18 cellular contexts compared by ENCODE assay signal in the genomic region with DNA sequence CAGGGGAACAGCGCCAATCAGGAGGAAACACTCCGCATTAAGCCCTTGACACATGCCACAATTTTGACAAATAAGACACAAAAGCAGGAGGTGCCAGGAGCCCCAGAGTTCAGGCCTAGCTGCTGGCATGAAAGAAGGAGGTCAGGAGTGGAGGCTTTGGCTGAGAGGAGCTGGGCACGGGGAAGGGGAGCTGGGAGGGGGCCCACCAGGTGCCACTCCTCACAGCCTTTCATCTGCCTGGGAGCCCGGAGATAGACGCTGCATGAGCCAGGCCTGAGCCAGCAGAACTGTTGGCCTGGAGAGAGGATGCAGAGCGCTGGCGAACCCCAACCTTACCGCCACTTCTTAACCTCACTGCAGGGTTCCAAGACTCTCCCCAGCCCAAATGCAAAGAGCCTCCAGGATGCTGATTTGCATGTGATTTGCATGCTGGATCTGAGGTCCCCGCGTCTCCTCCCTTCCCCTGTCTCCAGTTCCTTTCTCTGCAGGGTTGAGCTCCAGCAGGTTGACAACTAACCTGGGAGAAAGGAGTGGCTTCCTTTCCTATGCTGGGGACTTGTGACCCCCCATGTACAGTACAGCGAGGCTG.
"Had no signal": no experiment of that assay in that cellular context is flagged by ENCODE, and none has a peak within 500 bp of the region (broad histone marks: within the 10 kb centered on the region; RNA-seq: fewer than 3 reads in every experiment).

No MANE protein-coding gene starts in this region.

- H3K4me3 Mint-ChIP-seq: activated CD8-positive, alpha-beta memory T cell treated with anti-CD3 and anti-CD28 coated beads, Interleukin-2, amount 10 ng/mL, durations not matched to agents 7 days and 5 days; activated naive CD8-positive, alpha-beta T cell treated with anti-CD3 and anti-CD28 coated beads, Interleukin-2, amount 50 U/mL, for 24 hours; activated T-cell treated with anti-CD3 and anti-CD28 coated beads, Interleukin-2, amount 50 U/mL, for 24 hours; memory B cell; natural killer cell; T-helper 2 cell treated with Interferon-gamma antibody and Interleukin-4, amounts not matched to agents 5 μg/mL and 100 μg/mL, for 36 hours; type B pancreatic cell had no signal

- FAIRE-seq: frontal cortex, islet of Langerhans had no signal

- H3K9me3 Mint-ChIP-seq: activated naive CD8-positive, alpha-beta T cell treated with anti-CD3 and anti-CD28 coated beads, Interleukin-2, amount 50 U/mL, for 24 hours; activated T-cell treated with anti-CD3 and anti-CD28 coated beads, Interleukin-2, amount 50 U/mL, for 24 hours; memory B cell; natural killer cell; T-helper 2 cell treated with Interferon-gamma antibody and Interleukin-4, amounts not matched to agents 5 μg/mL and 100 μg/mL, for 36 hours; type B pancreatic cell had no signal

- H3K4me1 Mint-ChIP-seq: activated CD8-positive, alpha-beta memory T cell treated with anti-CD3 and anti-CD28 coated beads, Interleukin-2, amount 10 ng/mL, durations not matched to agents 7 days and 5 days; activated naive CD8-positive, alpha-beta T cell treated with anti-CD3 and anti-CD28 coated beads, Interleukin-2, amount 50 U/mL, for 24 hours had no signal

- DNase-seq: activated CD4-positive, alpha-beta T cell treated with anti-CD3 and anti-CD28 coated beads, Interleukin-2, amount 50 U/mL, for 48 hours; activated CD4-positive, CD25-positive, alpha-beta regulatory T cell treated with anti-CD3 and anti-CD28 coated beads, Interleukin-2, amount 50 U/mL, for 72 hours; activated CD8-positive, alpha-beta memory T cell treated with anti-CD3 and anti-CD28 coated beads, Interleukin-2, amount 10 ng/mL, durations not matched to agents 7 days and 5 days; activated gamma-delta T cell; activated naive CD8-positive, alpha-beta T cell treated with anti-CD3 and anti-CD28 coated beads, Interleukin-2, amount 50 U/mL, for 24 hours; activated T-cell treated with anti-CD3 and anti-CD28 coated beads, Interleukin-2, amount 50 U/mL, for 24 hours; colonic mucosa; effector CD4-positive, alpha-beta T cell; heart left ventricle; left lung; natural killer cell; stimulated activated CD4-positive, alpha-beta T cell treated with anti-CD3 and anti-CD28 coated beads, Interleukin-2, amount 100 ng/mL, for 48 hours; stimulated activated naive CD4-positive, alpha-beta T cell treated with Interleukin-2 at 50 U/mL for 16 hours had no signal

- ATAC-seq: activated CD8-positive, alpha-beta memory T cell treated with anti-CD3 and anti-CD28 coated beads, Interleukin-2, amount 10 ng/mL, durations not matched to agents 7 days and 5 days; activated naive CD8-positive, alpha-beta T cell treated with anti-CD3 and anti-CD28 coated beads, Interleukin-2, amount 50 U/mL, for 24 hours; heart left ventricle; left lung; natural killer cell had no signal

- H3K36me3 Mint-ChIP-seq: activated CD8-positive, alpha-beta memory T cell treated with anti-CD3 and anti-CD28 coated beads, Interleukin-2, amount 10 ng/mL, durations not matched to agents 7 days and 5 days; memory B cell; natural killer cell; type B pancreatic cell had no signal

- H3K27me3 Mint-ChIP-seq: activated naive CD8-positive, alpha-beta T cell treated with anti-CD3 and anti-CD28 coated beads, Interleukin-2, amount 50 U/mL, for 24 hours had no signal

- H3K27ac Mint-ChIP-seq: activated CD8-positive, alpha-beta memory T cell treated with anti-CD3 and anti-CD28 coated beads, Interleukin-2, amount 10 ng/mL, durations not matched to agents 7 days and 5 days; activated naive CD8-positive, alpha-beta T cell treated with anti-CD3 and anti-CD28 coated beads, Interleukin-2, amount 50 U/mL, for 24 hours; activated T-cell treated with anti-CD3 and anti-CD28 coated beads, Interleukin-2, amount 50 U/mL, for 24 hours; memory B cell; natural killer cell; T-helper 2 cell treated with Interferon-gamma antibody and Interleukin-4, amounts not matched to agents 5 μg/mL and 100 μg/mL, for 36 hours; type B pancreatic cell had no signal
